ENCODE assay signal across 13 cellular contexts in the genomic region with DNA sequence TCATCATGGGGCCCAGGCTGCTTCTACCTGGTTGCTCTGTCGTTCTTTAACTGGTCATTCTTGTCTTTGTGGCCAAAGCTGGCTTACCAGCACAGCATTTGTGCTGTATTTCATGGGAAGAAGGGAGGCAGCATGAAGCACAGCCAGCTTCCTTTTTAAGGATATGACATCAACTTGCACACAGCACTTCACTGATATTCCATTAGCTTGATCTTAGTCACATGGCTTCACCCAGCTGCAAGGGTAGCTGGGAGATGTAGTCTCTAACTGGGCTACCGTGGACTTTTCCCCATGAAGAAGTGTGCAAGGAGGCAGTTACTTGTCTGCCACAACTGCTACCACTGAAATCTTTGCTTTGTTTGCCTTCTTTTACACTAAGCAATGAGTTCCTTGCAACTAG.
DNase-seq lines count a peak whose midpoint lies in the region; FAIRE-seq and TF ChIP-seq lines count a peak whose summit lies in the region.
"Had no signal": no experiment of that assay in that cellular context is flagged by ENCODE, and none has a peak within 500 bp of the region (broad histone marks: within the 10 kb centered on the region; RNA-seq: fewer than 3 reads in every experiment).

No MANE protein-coding gene starts in this region.

- no peaks in the 10 kb centered on the region for H3K4me1 Mint-ChIP-seq in MCF 10A (ENCODE audit: insufficient read depth, unreplicated experiment)
- no peaks in the 10 kb centered on the region for H3K4me1 Mint-ChIP-seq in endodermal cell
- no peaks in the 10 kb centered on the region for H3K4me1 Mint-ChIP-seq in activated CD4-positive, alpha-beta T cell treated with anti-CD3 and anti-CD28 coated beads, Interleukin-2, amount 10 ng/mL, durations not matched to agents 24 days and 14 days
- H3K4me1 Mint-ChIP-seq: activated CD8-positive, alpha-beta memory T cell treated with anti-CD3 and anti-CD28 coated beads, Interleukin-2, amount 10 ng/mL, durations not matched to agents 7 days and 5 days; activated naive CD8-positive, alpha-beta T cell treated with anti-CD3 and anti-CD28 coated beads, Interleukin-2, amount 50 U/mL, for 24 hours; T-helper 17 cell had no signal

- CTCF ChIA-PET in MCF 10A (lab: Yijun Ruan, JAX): no interaction called here

- TF ChIP-seq POLR2A in breast epithelium (IDR thresholded peaks at IDR 0.05) (no peak), sigmoid colon (IDR thresholded peaks at IDR 0.05) (no peak)

- no peak for FAIRE-seq in small intestine (lab: Jason Lieb, UNC)
- FAIRE-seq: GM18507 had no signal

- no peak overlapping the region for H3K4me3 Mint-ChIP-seq in MCF 10A (ENCODE audit: unreplicated experiment)
- no peak overlapping the region for H3K4me3 Mint-ChIP-seq in endodermal cell
- no peak overlapping the region for H3K4me3 Mint-ChIP-seq in activated CD4-positive, alpha-beta T cell treated with anti-CD3 and anti-CD28 coated beads, Interleukin-2, amount 10 ng/mL, durations not matched to agents 24 days and 14 days
- H3K4me3 Mint-ChIP-seq: activated CD8-positive, alpha-beta memory T cell treated with anti-CD3 and anti-CD28 coated beads, Interleukin-2, amount 10 ng/mL, durations not matched to agents 7 days and 5 days; activated naive CD8-positive, alpha-beta T cell treated with anti-CD3 and anti-CD28 coated beads, Interleukin-2, amount 50 U/mL, for 24 hours; T-helper 17 cell had no signal

- no peak overlapping the region for H3K27ac ChIP-seq in breast epithelium
- H3K27ac ChIP-seq in endodermal cell (ENCODE audit: low read depth, low read length): peak overlapping the region; percentile 98
- no peak overlapping the region for H3K27ac ChIP-seq in small intestine (ENCODE audit: low read depth in 1 of 2, low read length in 1 of 2)
- no peak overlapping the region for H3K27ac ChIP-seq in sigmoid colon

- H3K9me3 ChIP-seq in breast epithelium (no peaks in the 10 kb centered on the region), endodermal cell (ENCODE audit: control insufficient read depth, low read length) (no peaks in the 10 kb centered on the region), small intestine (ENCODE audit: control insufficient read depth, low read depth) (no peaks in the 10 kb centered on the region), sigmoid colon (no peaks in the 10 kb centered on the region)

- BruUV-seq in MCF 10A (replicated peaks; lab: Mats Ljungman, UMichigan): no TSS peak

- H3K36me3 Mint-ChIP-seq in MCF 10A (ENCODE audit: insufficient read depth, unreplicated experiment) (no peaks in the 10 kb centered on the region), endodermal cell (ENCODE audit: low read depth) (no peaks in the 10 kb centered on the region)
- H3K36me3 Mint-ChIP-seq in activated CD4-positive, alpha-beta T cell treated with anti-CD3 and anti-CD28 coated beads, Interleukin-2, amount 10 ng/mL, durations not matched to agents 24 days and 14 days (ENCODE audit: low read depth): no peaks in the 10 kb centered on the region
- H3K36me3 Mint-ChIP-seq: activated CD8-positive, alpha-beta memory T cell treated with anti-CD3 and anti-CD28 coated beads, Interleukin-2, amount 10 ng/mL, durations not matched to agents 7 days and 5 days had no signal

- H3K9ac ChIP-seq in endodermal cell (ENCODE audit: extremely low read depth, low read length, poor library complexity, severe bottlenecking): no peak overlapping the region

- intact Hi-C loops in MCF 10A (cut with micrococcal nuclease) (no loop called here), breast epithelium (cut with DNase I; ENCODE audit: low total_unique reads) (no loop called here), sigmoid colon (cut with DNase I) (no loop called here)
- intact Hi-C loops in activated CD4-positive, alpha-beta T cell treated with anti-CD3 and anti-CD28 coated beads, Interleukin-2, amount 10 ng/mL, durations not matched to agents 24 days and 14 days (cut with micrococcal nuclease): no loop called here

- POLR2A ChIA-PET in MCF 10A (lab: Yijun Ruan, JAX): no interaction called here

- no peak for TF ChIP-seq CTCF in MCF 10A (IDR thresholded peaks at IDR 0.05; ENCODE audit: unreplicated experiment)
- no peak for TF ChIP-seq CTCF in breast epithelium (IDR thresholded peaks at IDR 0.05)
- TF ChIP-seq CTCF in endodermal cell (conservative IDR thresholded peaks at IDR 0.05): no peak
- no peak for TF ChIP-seq CTCF in sigmoid colon (IDR thresholded peaks at IDR 0.05)

- 86 to 94% methylated on average over 2 of the region's 2 CpGs for WGBS in endodermal cell (ENCODE audit: insufficient coverage in 1 of 2, insufficient read length in 1 of 2), 2 experiments
- WGBS in small intestine, 3 donors: 86 to 92% (median 89%) methylated on average over 2 of the region's 2 CpGs
- WGBS in sigmoid colon, 2 donors: 88 to 91% methylated on average over 2 of the region's 2 CpGs

- no peaks in the 10 kb centered on the region for H3K27me3 ChIP-seq in breast epithelium
- H3K27me3 ChIP-seq in endodermal cell (ENCODE audit: control insufficient read depth, insufficient read depth, low read length, poor library complexity, severe bottlenecking): no peaks in the 10 kb centered on the region
- no peaks in the 10 kb centered on the region for H3K27me3 ChIP-seq in small intestine (ENCODE audit: control insufficient read depth in 2 of 2, insufficient read depth in 2 of 2, low read length in 2 of 2)
- H3K27me3 ChIP-seq in sigmoid colon: no peaks in the 10 kb centered on the region

- no peak overlapping the region for H3K4me3 ChIP-seq in breast epithelium
- H3K4me3 ChIP-seq in endodermal cell (ENCODE audit: low read length): no peak overlapping the region
- no peak overlapping the region for H3K4me3 ChIP-seq in small intestine (ENCODE audit: low read depth in 1 of 2, low read length in 2 of 2)
- no peak overlapping the region for H3K4me3 ChIP-seq in sigmoid colon

- H3K9me3 Mint-ChIP-seq in MCF 10A (ENCODE audit: unreplicated experiment) (no peaks in the 10 kb centered on the region), endodermal cell (no peaks in the 10 kb centered on the region)
- no peaks in the 10 kb centered on the region for H3K9me3 Mint-ChIP-seq in activated CD4-positive, alpha-beta T cell treated with anti-CD3 and anti-CD28 coated beads, Interleukin-2, amount 10 ng/mL, durations not matched to agents 24 days and 14 days
- H3K9me3 Mint-ChIP-seq: activated naive CD8-positive, alpha-beta T cell treated with anti-CD3 and anti-CD28 coated beads, Interleukin-2, amount 50 U/mL, for 24 hours had no signal

- H3K27ac Mint-ChIP-seq in MCF 10A (ENCODE audit: low read depth, unreplicated experiment) (no peak overlapping the region), endodermal cell (no peak overlapping the region)
- H3K27ac Mint-ChIP-seq in activated CD4-positive, alpha-beta T cell treated with anti-CD3 and anti-CD28 coated beads, Interleukin-2, amount 10 ng/mL, durations not matched to agents 24 days and 14 days: no peak overlapping the region
- H3K27ac Mint-ChIP-seq: activated CD8-positive, alpha-beta memory T cell treated with anti-CD3 and anti-CD28 coated beads, Interleukin-2, amount 10 ng/mL, durations not matched to agents 7 days and 5 days; activated naive CD8-positive, alpha-beta T cell treated with anti-CD3 and anti-CD28 coated beads, Interleukin-2, amount 50 U/mL, for 24 hours; T-helper 17 cell had no signal

- DNase-seq in MCF 10A (ENCODE audit: unreplicated experiment): peak; percentile 5
- no peak for DNase-seq in breast epithelium (ENCODE audit: low spot score in 2 of 2)
- DNase-seq in NCI-H226: peak; percentile 10
- DNase-seq in endodermal cell: no peak
- DNase-seq in small intestine: peak; percentile 50
- no peak for DNase-seq in sigmoid colon
- no peak for DNase-seq in activated CD4-positive, alpha-beta T cell treated with anti-CD3 and anti-CD28 coated beads, Interleukin-2, amount 10 ng/mL, durations not matched to agents 24 days and 14 days
- no peak for DNase-seq in midbrain (lab: John Stamatoyannopoulos, UW)
- DNase-seq: activated CD8-positive, alpha-beta memory T cell treated with anti-CD3 and anti-CD28 coated beads, Interleukin-2, amount 10 ng/mL, durations not matched to agents 7 days and 5 days; activated naive CD8-positive, alpha-beta T cell treated with anti-CD3 and anti-CD28 coated beads, Interleukin-2, amount 50 U/mL, for 24 hours; hippocampal formation; T-helper 17 cell had no signal

- H3K36me3 ChIP-seq in breast epithelium (no peaks in the 10 kb centered on the region), endodermal cell (ENCODE audit: control insufficient read depth, insufficient read depth, low read length) (no peaks in the 10 kb centered on the region), small intestine (ENCODE audit: control insufficient read depth in 2 of 2, insufficient read depth in 2 of 2, low read length in 2 of 2) (no peaks in the 10 kb centered on the region), sigmoid colon (no peaks in the 10 kb centered on the region)

- no peak for TF ChIP-seq EP300 in sigmoid colon (IDR thresholded peaks at IDR 0.05)

- no peaks in the 10 kb centered on the region for H3K27me3 Mint-ChIP-seq in MCF 10A (ENCODE audit: insufficient read depth, unreplicated experiment)
- no peaks in the 10 kb centered on the region for H3K27me3 Mint-ChIP-seq in endodermal cell (ENCODE audit: insufficient read depth)
- no peaks in the 10 kb centered on the region for H3K27me3 Mint-ChIP-seq in activated CD4-positive, alpha-beta T cell treated with anti-CD3 and anti-CD28 coated beads, Interleukin-2, amount 10 ng/mL, durations not matched to agents 24 days and 14 days
- H3K27me3 Mint-ChIP-seq: activated CD8-positive, alpha-beta memory T cell treated with anti-CD3 and anti-CD28 coated beads, Interleukin-2, amount 10 ng/mL, durations not matched to agents 7 days and 5 days had no signal

- H3K4me1 ChIP-seq in breast epithelium (no peaks in the 10 kb centered on the region), endodermal cell (ENCODE audit: control insufficient read depth, insufficient read depth, low read length) (no peaks in the 10 kb centered on the region), small intestine (ENCODE audit: control insufficient read depth in 2 of 2, insufficient read depth in 1 of 2, low read depth in 1 of 2, low read length in 1 of 2) (peaks cover 0 to 2% of the 10 kb centered on the region in 2 donors), sigmoid colon (no peaks in the 10 kb centered on the region)

Comparison
In these comparisons a context has a peak if more than half of its experiments do, and no peak if none do; other contexts are left out.
1. DNase-seq: peak in MCF 10A (single experiment), NCI-H226 (single experiment) and small intestine (single experiment); none in breast epithelium (0 of 2), endodermal cell (single experiment), sigmoid colon (single experiment), activated CD4-positive, alpha-beta T cell treated with anti-CD3 and anti-CD28 coated beads, Interleukin-2, amount 10 ng/mL, durations not matched to agents 24 days and 14 days (single experiment) and midbrain (single experiment).